ENCODE assay signal across 26 cellular contexts in genomic region chr1:61392417-61393242, GRCh38.
DNase-seq lines count a peak whose midpoint lies in the region; ATAC-seq, FAIRE-seq and TF ChIP-seq lines count a peak whose summit lies in the region.
"Had no signal": no experiment of that assay in that cellular context is flagged by ENCODE, and none has a peak within 500 bp of the region (broad histone marks: within the 10 kb centered on the region; RNA-seq: fewer than 3 reads in every experiment).

No MANE protein-coding gene starts in this region.

- H3K27me3 Mint-ChIP-seq in stimulated activated naive CD8-positive, alpha-beta T cell treated with anti-CD3 and anti-CD28 coated beads, Interleukin-15, amount 100 ng/mL, for 72 hours: no peaks in the 10 kb centered on the region
- H3K27me3 Mint-ChIP-seq: activated CD8-positive, alpha-beta T cell treated with anti-CD3 and anti-CD28 coated beads for 36 hours; activated naive CD8-positive, alpha-beta T cell treated with anti-CD3 and anti-CD28 coated beads for 36 hours; CD4-positive, alpha-beta memory T cell; effector memory CD8-positive, alpha-beta T cell had no signal

- H3K14ac ChIP-seq in H1 (ENCODE audit: insufficient read length): no peak overlapping the region

- no peak overlapping the region for H4K5ac ChIP-seq in H1 (ENCODE audit: insufficient read length, low read depth, low read length)

- H2BK15ac ChIP-seq in H1 (ENCODE audit: low read length): no peak overlapping the region

- H2AK5ac ChIP-seq in H1 (ENCODE audit: low read depth, low read length): no peak overlapping the region

- H3K4me3 ChIP-seq in HepG2 (replicated peaks in 1 of 3; ENCODE audit: insufficient read depth in 1 of 3, low read depth in 2 of 3, low read length in 3 of 3) (no peak overlapping the region), right lobe of liver (no peak overlapping the region), H1 (ENCODE audit: extremely low read depth in 1 of 4, insufficient read depth in 2 of 4, low read depth in 3 of 4, low read length in 4 of 4) (no peak overlapping the region)
- H3K4me3 ChIP-seq: heart left ventricle, SJSA1, testis had no signal

- no peaks in the 10 kb centered on the region for H3K9me3 ChIP-seq in HepG2 (ENCODE audit: low read length)
- H3K9me3 ChIP-seq in right lobe of liver: no peaks in the 10 kb centered on the region
- H3K9me3 ChIP-seq in H1 (ENCODE audit: insufficient read depth in 2 of 2, low read depth in 1 of 2, low read length in 1 of 2): peaks cover 3 to 6% of the 10 kb centered on the region in 2 experiments; a peak in 1 of 4 replicates
- H3K9me3 ChIP-seq: SJSA1, testis had no signal

- TF ChIP-seq POLR2A in HepG2 (IDR thresholded peaks at IDR 0.05; ENCODE audit: insufficient read depth in 1 of 2, low read depth in 2 of 2, low read length in 2 of 2): no peak
- TF ChIP-seq POLR2A in right lobe of liver (IDR thresholded peaks at IDR 0.05): no peak
- no peak for TF ChIP-seq POLR2A in H1 (IDR thresholded peaks at IDR 0.05; ENCODE audit: control extremely low read depth in 1 of 2, low read depth in 2 of 2, low read length in 2 of 2)

- no peaks in the 10 kb centered on the region for H3K9me3 Mint-ChIP-seq in stimulated activated naive CD8-positive, alpha-beta T cell treated with anti-CD3 and anti-CD28 coated beads, Interleukin-15, amount 100 ng/mL, for 72 hours
- H3K9me3 Mint-ChIP-seq: activated CD8-positive, alpha-beta T cell treated with anti-CD3 and anti-CD28 coated beads for 36 hours; activated naive CD8-positive, alpha-beta T cell treated with anti-CD3 and anti-CD28 coated beads for 36 hours; activated T-helper 2 cell treated with anti-CD3 and anti-CD28 coated beads, Interferon-gamma antibody, Interleukin-2, Interleukin-4, amounts not matched to agents 10 μg/mL and 5 μg/mL and 100 μg/mL, durations not matched to agents 14 hours and 24 hours and 36 hours; effector memory CD8-positive, alpha-beta T cell had no signal

- H3K18ac ChIP-seq in H1 (ENCODE audit: extremely low read depth, low read length): no peak overlapping the region

- no peak overlapping the region for H2AFZ ChIP-seq in HepG2 (ENCODE audit: low read length)
- H2AFZ ChIP-seq in H1 (ENCODE audit: low read length): no peak overlapping the region

- 91% methylated on average over 11 of the region's 11 CpGs for WGBS in HepG2 (ENCODE audit: low lambda C conversion rate)
- WGBS in right lobe of liver (ENCODE audit: insufficient coverage, low coverage, low lambda C conversion rate, missing lambda C conversion rate): 84% methylated on average over 9 of the region's 11 CpGs
- WGBS in H1 (ENCODE audit: extremely low coverage in 1 of 2, insufficient coverage in 1 of 2, insufficient read length in 1 of 2, insufficient replicate concordance in 2 of 2, low coverage in 1 of 2, low lambda C conversion rate in 2 of 2, missing lambda C conversion rate in 1 of 2), 2 experiments: 87% methylated on average over 11 of the region's 11 CpGs; no CpG with 5 or more reads in 1 of the 2 experiments

- H3K9ac ChIP-seq in HepG2 (ENCODE audit: insufficient read depth, low read depth, low read length): no peak overlapping the region
- no peak overlapping the region for H3K9ac ChIP-seq in H1 (replicated peaks in 1 of 4; ENCODE audit: extremely low read depth in 1 of 4, low read depth in 3 of 4, low read length in 3 of 4)

- no peaks in the 10 kb centered on the region for H3K79me1 ChIP-seq in H1 (ENCODE audit: low read depth, low read length)

- peaks cover under 1% of the 10 kb centered on the region for H3K4me1 Mint-ChIP-seq in stimulated activated naive CD8-positive, alpha-beta T cell treated with anti-CD3 and anti-CD28 coated beads, Interleukin-15, amount 100 ng/mL, for 72 hours
- H3K4me1 Mint-ChIP-seq: activated naive CD8-positive, alpha-beta T cell treated with anti-CD3 and anti-CD28 coated beads for 36 hours had no signal

- peak overlapping the region in 1 of 2 donors; percentile 25 for H3K27ac Mint-ChIP-seq in stimulated activated naive CD8-positive, alpha-beta T cell treated with anti-CD3 and anti-CD28 coated beads, Interleukin-15, amount 100 ng/mL, for 72 hours
- H3K27ac Mint-ChIP-seq: activated CD8-positive, alpha-beta T cell treated with anti-CD3 and anti-CD28 coated beads for 36 hours; activated naive CD8-positive, alpha-beta T cell treated with anti-CD3 and anti-CD28 coated beads for 36 hours; activated T-helper 2 cell treated with anti-CD3 and anti-CD28 coated beads, Interferon-gamma antibody, Interleukin-2, Interleukin-4, amounts not matched to agents 10 μg/mL and 5 μg/mL and 100 μg/mL, durations not matched to agents 14 hours and 24 hours and 36 hours; effector memory CD8-positive, alpha-beta T cell had no signal

- no TSS peak for BruUV-seq in HepG2 (replicated peaks; lab: Mats Ljungman, UMichigan)

- no peaks in the 10 kb centered on the region; the same call in 1 of the 2 replicates for H3K23me2 ChIP-seq in H1 (ENCODE audit: low read depth, low read length)

- H3K27ac ChIP-seq in HepG2 (ENCODE audit: extremely low read length, insufficient read depth, low read length) (no peak overlapping the region), right lobe of liver (no peak overlapping the region), H1 (ENCODE audit: low read depth, low read length) (no peak overlapping the region)
- H3K27ac ChIP-seq: SJSA1 had no signal

- H4K8ac ChIP-seq in H1 (ENCODE audit: extremely low read depth, insufficient read depth, low read length): no peak overlapping the region

- intact Hi-C loops in HepG2 (cut with micrococcal nuclease; ENCODE audit: unreplicated experiment): no loop called here
- intact Hi-C loops in right lobe of liver (cut with DNase I): no loop called here
- intact Hi-C loops in left colon (cut with DNase I, micrococcal nuclease): no loop called here

- FAIRE-seq in HepG2 (lab: Jason Lieb, UNC): no peak
- FAIRE-seq in H1 (lab: Jason Lieb, UNC): no peak
- FAIRE-seq: GM12892, urothelium cell line had no signal

- no peak overlapping the region for H3K4me2 ChIP-seq in HepG2 (ENCODE audit: low read depth, low read length)
- no peak overlapping the region for H3K4me2 ChIP-seq in H1 (ENCODE audit: insufficient read depth in 1 of 2, low read depth in 2 of 2, low read length in 2 of 2)

- no peak overlapping the region for H3K4me3 Mint-ChIP-seq in stimulated activated naive CD8-positive, alpha-beta T cell treated with anti-CD3 and anti-CD28 coated beads, Interleukin-15, amount 100 ng/mL, for 72 hours
- H3K4me3 Mint-ChIP-seq: activated CD8-positive, alpha-beta T cell treated with anti-CD3 and anti-CD28 coated beads for 36 hours; activated naive CD8-positive, alpha-beta T cell treated with anti-CD3 and anti-CD28 coated beads for 36 hours; CD4-positive, alpha-beta memory T cell; effector memory CD8-positive, alpha-beta T cell had no signal

- H3K56ac ChIP-seq in H1 (replicated peaks; ENCODE audit: insufficient read length, low read depth, low read length): no peak overlapping the region

- H3K4me1 ChIP-seq in HepG2 (ENCODE audit: insufficient read depth, low read length): no peaks in the 10 kb centered on the region
- no peaks in the 10 kb centered on the region for H3K4me1 ChIP-seq in right lobe of liver
- H3K4me1 ChIP-seq in H1 (replicated peaks in 1 of 4; ENCODE audit: control insufficient read depth in 3 of 4, insufficient read depth in 4 of 4, low read length in 3 of 4): no peaks in the 10 kb centered on the region
- H3K4me1 ChIP-seq: testis had no signal

- H4K91ac ChIP-seq in H1 (replicated peaks; ENCODE audit: insufficient read length, low read length): no peak overlapping the region

- no peaks in the 10 kb centered on the region for H3K27me3 ChIP-seq in HepG2 (ENCODE audit: control insufficient read depth in 1 of 2, insufficient read depth in 2 of 2, low read length in 2 of 2)
- H3K27me3 ChIP-seq in right lobe of liver: no peaks in the 10 kb centered on the region
- peaks cover 2 to 7% (median 3%) of the 10 kb centered on the region in 4 experiments; a peak in 6 of 7 replicates for H3K27me3 ChIP-seq in H1 (replicated peaks in 1 of 4; ENCODE audit: control insufficient read depth in 3 of 4, extremely low read depth in 1 of 4, insufficient read depth in 3 of 4, low read length in 3 of 4)
- H3K27me3 ChIP-seq: heart left ventricle, testis had no signal

- no peaks in the 10 kb centered on the region for H3K79me2 ChIP-seq in HepG2 (ENCODE audit: insufficient read depth, low read length)
- H3K79me2 ChIP-seq in H1 (ENCODE audit: control insufficient read depth in 1 of 2, insufficient read depth in 2 of 2, low read length in 2 of 2): no peaks in the 10 kb centered on the region

- no peak overlapping the region for H2BK20ac ChIP-seq in H1 (ENCODE audit: low read length)

- H3K23ac ChIP-seq in H1 (ENCODE audit: insufficient read length): no peak overlapping the region

- in situ Hi-C loops in HepG2 (cut with HindIII; ENCODE audit: extremely low pct_ligation_motif_present, low pct_unique_long_range_greater_than_20kb): no loop called here

- no peak for ATAC-seq in HepG2
- ATAC-seq in right lobe of liver: no peak
- ATAC-seq in stimulated activated naive CD8-positive, alpha-beta T cell treated with anti-CD3 and anti-CD28 coated beads, Interleukin-15, amount 100 ng/mL, for 72 hours: no peak
- no peak for ATAC-seq in left colon
- ATAC-seq: activated CD8-positive, alpha-beta T cell treated with anti-CD3 and anti-CD28 coated beads for 36 hours; effector memory CD8-positive, alpha-beta T cell had no signal

- TF ChIP-seq CTCF in HepG2 (CRISPR knock-in tag; IDR thresholded peaks at IDR 0.05) (no peak), right lobe of liver (IDR thresholded peaks at IDR 0.05) (no peak), H1 (IDR thresholded peaks at IDR 0.05; ENCODE audit: control extremely low read depth in 1 of 3, insufficient read depth in 1 of 3, low read depth in 1 of 3, low read length in 3 of 3) (no peak)

- CTCF ChIA-PET in HepG2 (lab: Yijun Ruan, JAX; ENCODE audit: low intra/inter-chr PET ratio, low total read pairs) (no interaction called here), H1 (lab: Charles Lee; ENCODE audit: partially characterized antibody) (interaction anchor here (0.7 to 1.3 kb wide), 7 partner anchors 12 to 648 kb away, joined by 3 to 5 read pairs (median 3); no protein-coding TSS in a partner anchor)

- H3K4ac ChIP-seq in H1 (replicated peaks; ENCODE audit: insufficient read length, low read depth, low read length): no peak overlapping the region

- TF ChIP-seq EP300 in HepG2 (IDR thresholded peaks at IDR 0.05; ENCODE audit: low read depth in 2 of 2, low read length in 2 of 2) (no peak), HepG2 (CRISPR knock-in tag; IDR thresholded peaks at IDR 0.05; ENCODE audit: borderline replicate concordance) (no peak), H1 (IDR thresholded peaks at IDR 0.05; ENCODE audit: borderline replicate concordance in 1 of 2, low read depth in 2 of 2, low read length in 2 of 2) (no peak)

- H2BK12ac ChIP-seq in H1 (ENCODE audit: low read depth, low read length): no peak overlapping the region

- H2BK120ac ChIP-seq in H1 (replicated peaks; ENCODE audit: low read depth, low read length): no peak overlapping the region

- H2BK5ac ChIP-seq in H1 (ENCODE audit: low read depth, low read length): no peak overlapping the region

- TF ChIP-seq RAD21 in HepG2 (CRISPR knock-in tag; IDR thresholded peaks at IDR 0.05): no peak
- no peak for TF ChIP-seq RAD21 in H1 (IDR thresholded peaks at IDR 0.05 in 1 of 2, conservative IDR thresholded peaks at IDR 0.05 in 1 of 2; ENCODE audit: low read depth in 2 of 2, low read length in 2 of 2)

- peaks cover 14 to 77% of the 10 kb centered on the region in 2 experiments for H3K36me3 ChIP-seq in HepG2 (replicated peaks in 1 of 2; ENCODE audit: control insufficient read depth in 1 of 2, insufficient read depth in 2 of 2, low read length in 2 of 2)
- peaks cover 0 to 15% (median 2%) of the 10 kb centered on the region in 4 donors for H3K36me3 ChIP-seq in right lobe of liver
- no peaks in the 10 kb centered on the region for H3K36me3 ChIP-seq in H1 (ENCODE audit: control insufficient read depth in 2 of 4, insufficient read depth in 4 of 4, low read length in 3 of 4)
- H3K36me3 ChIP-seq: SJSA1 had no signal

- DNase-seq in HepG2 (ENCODE audit: low spot score) (no peak), right lobe of liver (no peak), NCI-H774 (lab: John Stamatoyannopoulos, UW) (peak; percentile 10), H1 (ENCODE audit: low read depth in 1 of 2, low spot score in 2 of 2) (no peak), NCI-H1092 treated with DMSO at 0.1 percent for 48 hours (lab: John Stamatoyannopoulos, UW) (no peak), midbrain (lab: John Stamatoyannopoulos, UW) (no peak), left colon (no peak)
- DNase-seq in stimulated activated naive CD8-positive, alpha-beta T cell treated with anti-CD3 and anti-CD28 coated beads, Interleukin-15, amount 100 ng/mL, for 72 hours: no peak
- DNase-seq: activated CD8-positive, alpha-beta T cell treated with anti-CD3 and anti-CD28 coated beads for 36 hours; activated naive CD8-positive, alpha-beta T cell treated with anti-CD3 and anti-CD28 coated beads for 36 hours; AML-193; aorta; CD4-positive, alpha-beta memory T cell; cortex of kidney; effector memory CD8-positive, alpha-beta T cell; heart left ventricle; NCI-H1048; posterior cingulate gyrus; stimulated activated CD4-positive, alpha-beta T cell treated with anti-CD3 and anti-CD28 coated beads, Interleukin-15, amount 100 ng/mL, for 24 hours; stimulated activated naive CD4-positive, alpha-beta T cell; T-helper 2 cell had no signal

- no peaks in the 10 kb centered on the region for H4K20me1 ChIP-seq in HepG2 (ENCODE audit: insufficient read depth, low read length)
- no peaks in the 10 kb centered on the region for H4K20me1 ChIP-seq in H1 (replicated peaks in 1 of 2; ENCODE audit: control insufficient read depth in 1 of 2, insufficient read depth in 2 of 2, low read length in 2 of 2)

- POLR2A ChIA-PET in HepG2 (lab: Yijun Ruan, JAX): no interaction called here
- POLR2A ChIA-PET in H1 (lab: Charles Lee; ENCODE audit: partially characterized antibody): no interaction called here

Comparison
In these comparisons a context has a peak if more than half of its experiments do, and no peak if none do; other contexts are left out.
1. Of the 41 proteins assayed by ChIP-seq in both HepG2 and H1: peak only in HepG2: none; only in H1: RXRA; in both: none; in neither: 40.